In the genomic region with DNA sequence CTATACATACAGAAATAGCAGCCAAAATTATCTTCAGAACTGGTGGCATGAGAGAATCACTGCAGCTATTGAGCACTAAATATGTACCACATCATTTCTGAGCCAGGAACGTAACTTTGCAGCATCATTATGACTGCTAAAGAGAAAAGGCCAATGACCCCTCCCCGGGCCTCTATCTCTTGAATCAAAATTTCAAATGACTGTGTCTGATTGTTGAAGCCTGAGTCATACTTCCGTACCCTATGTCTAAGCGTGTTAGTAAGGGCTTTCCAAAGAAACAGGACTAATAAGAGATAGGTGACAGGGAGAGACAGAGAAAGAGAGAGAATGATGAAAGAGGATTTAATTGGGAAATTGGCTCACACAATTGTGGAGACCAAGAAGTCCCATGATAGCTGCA, we compare ENCODE assay signal across 30 cellular contexts.
DNase-seq lines count a peak whose midpoint lies in the region; ATAC-seq, FAIRE-seq and TF ChIP-seq lines count a peak whose summit lies in the region.
"Had no signal": no experiment of that assay in that cellular context is flagged by ENCODE, and none has a peak within 500 bp of the region (broad histone marks: within the 10 kb centered on the region; RNA-seq: fewer than 3 reads in every experiment).

No MANE protein-coding gene starts in this region.

- no peak overlapping the region for H3K4me2 ChIP-seq in OCI-LY1 (ENCODE audit: low read length)

- no peak for FAIRE-seq in bronchial epithelial cell (lab: Jason Lieb, UNC)
- FAIRE-seq: G401.6 had no signal

- no peaks in the 10 kb centered on the region for H4K20me1 ChIP-seq in OCI-LY1 (ENCODE audit: insufficient read depth, low read length)

- no peak for TF ChIP-seq CTCF in OCI-LY1 (IDR thresholded peaks at IDR 0.05; ENCODE audit: low read length)
- TF ChIP-seq CTCF in bronchial epithelial cell (IDR thresholded peaks at IDR 0.05; ENCODE audit: insufficient read depth, low read length, severe bottlenecking) = no peak

- no peaks in the 10 kb centered on the region for H3K9me3 ChIP-seq in OCI-LY1 (ENCODE audit: low read length)
- H3K9me3 ChIP-seq: adrenal gland, left ventricle myocardium inferior, vagina had no signal

- no peak overlapping the region for H3K27ac Mint-ChIP-seq in activated T-helper 17 cell treated with anti-CD3 and anti-CD28 coated beads, Interleukin-2, amount 50 U/mL, for 72 hours
- H3K27ac Mint-ChIP-seq: activated CD4-positive, alpha-beta memory T cell treated with anti-CD3 and anti-CD28 coated beads for 36 hours; activated naive CD4-positive, alpha-beta T cell treated with anti-CD3 and anti-CD28 coated beads, Interleukin-2, amount 10 ng/mL, durations not matched to agents 7 days and 5 days; brain; mesothelial cell of epicardium; stimulated activated naive CD8-positive, alpha-beta T cell treated with anti-CD3 and anti-CD28 coated beads, Interleukin-15, amount 100 ng/mL, for 72 hours had no signal

- H3K27me3 Mint-ChIP-seq in activated T-cell treated with anti-CD3 and anti-CD28 coated beads, Interleukin-2, amount 50 U/mL, for 4 hours (ENCODE audit: low read depth) = no peaks in the 10 kb centered on the region
- no peaks in the 10 kb centered on the region for H3K27me3 Mint-ChIP-seq in activated T-helper 17 cell treated with anti-CD3 and anti-CD28 coated beads, Interleukin-2, amount 50 U/mL, for 72 hours
- H3K27me3 Mint-ChIP-seq: activated CD4-positive, alpha-beta memory T cell treated with anti-CD3 and anti-CD28 coated beads for 36 hours; activated naive CD4-positive, alpha-beta T cell treated with anti-CD3 and anti-CD28 coated beads, Interleukin-2, amount 10 ng/mL, durations not matched to agents 7 days and 5 days; brain; stimulated activated naive CD8-positive, alpha-beta T cell treated with anti-CD3 and anti-CD28 coated beads, Interleukin-15, amount 100 ng/mL, for 72 hours had no signal

- DNase-seq in GM03348 (ENCODE audit: low spot score) (peak; percentile 1), bronchial epithelial cell (ENCODE audit: low read depth) (peak; percentile 37), ureter (ENCODE audit: low spot score) (peak; percentile 41), AG08395 (ENCODE audit: low spot score) (no peak)
- no peak for DNase-seq in activated T-cell treated with anti-CD3 and anti-CD28 coated beads, Interleukin-2, amount 50 U/mL, for 4 hours
- DNase-seq: activated CD4-positive, alpha-beta memory T cell treated with anti-CD3 and anti-CD28 coated beads for 36 hours; activated CD8-positive, alpha-beta memory T cell treated with anti-CD3 and anti-CD28 coated beads, Interleukin-2, amount 50 U/mL, for 4 hours; activated naive CD4-positive, alpha-beta T cell treated with anti-CD3 and anti-CD28 coated beads, Interleukin-2, amount 10 ng/mL, durations not matched to agents 7 days and 5 days; adrenal gland; C1 segment of cervical spinal cord; COR-L47; hypothalamus; left ventricle myocardium inferior; NCI-H1092; NCI-H1694 treated with DMSO at 0.1 percent for 48 hours; NCI-H2171; NCI-H510A treated with DMSO at 0.1 percent for 48 hours; right cardiac atrium; Right ventricle myocardium superior; spleen; stimulated activated CD4-positive, alpha-beta T cell treated with anti-CD3 and anti-CD28 coated beads, Interleukin-2, amount 100 ng/mL, for 48 hours; stimulated activated naive CD8-positive, alpha-beta T cell treated with anti-CD3 and anti-CD28 coated beads, Interleukin-15, amount 100 ng/mL, for 72 hours; T-helper 2 cell had no signal

- H3K4me3 Mint-ChIP-seq in activated T-cell treated with anti-CD3 and anti-CD28 coated beads, Interleukin-2, amount 50 U/mL, for 4 hours = no peak overlapping the region
- no peak overlapping the region for H3K4me3 Mint-ChIP-seq in activated T-helper 17 cell treated with anti-CD3 and anti-CD28 coated beads, Interleukin-2, amount 50 U/mL, for 72 hours
- H3K4me3 Mint-ChIP-seq: activated CD4-positive, alpha-beta memory T cell treated with anti-CD3 and anti-CD28 coated beads for 36 hours; activated naive CD4-positive, alpha-beta T cell treated with anti-CD3 and anti-CD28 coated beads, Interleukin-2, amount 10 ng/mL, durations not matched to agents 7 days and 5 days; brain; mesothelial cell of epicardium; stimulated activated naive CD8-positive, alpha-beta T cell treated with anti-CD3 and anti-CD28 coated beads, Interleukin-15, amount 100 ng/mL, for 72 hours had no signal

- no peak overlapping the region for H3K9ac ChIP-seq in OCI-LY1 (ENCODE audit: low read length)

- no peaks in the 10 kb centered on the region for H3K79me2 ChIP-seq in OCI-LY1 (ENCODE audit: insufficient read depth, low read length)

- H3K27ac ChIP-seq in OCI-LY1 (ENCODE audit: low read depth, low read length, poor library complexity, severe bottlenecking) = no peak overlapping the region
- H3K27ac ChIP-seq: adrenal gland, left ventricle myocardium inferior, spleen, vagina had no signal

- H3K36me3 ChIP-seq in OCI-LY1 (ENCODE audit: insufficient read depth, low read length) (no peaks in the 10 kb centered on the region), bronchial epithelial cell (ENCODE audit: control insufficient read depth, insufficient read depth, low read length) (no peaks in the 10 kb centered on the region)
- H3K36me3 ChIP-seq: adrenal gland, left ventricle myocardium inferior, spleen, vagina had no signal

- peaks cover 30% of the 10 kb centered on the region for H3K4me1 ChIP-seq in OCI-LY1 (ENCODE audit: insufficient read depth, low read length, severe bottlenecking)
- H3K4me1 ChIP-seq: adrenal gland, left ventricle myocardium inferior, spleen, vagina had no signal

- no peaks in the 10 kb centered on the region for H3K9me3 Mint-ChIP-seq in activated T-cell treated with anti-CD3 and anti-CD28 coated beads, Interleukin-2, amount 50 U/mL, for 4 hours
- H3K9me3 Mint-ChIP-seq in activated T-helper 17 cell treated with anti-CD3 and anti-CD28 coated beads, Interleukin-2, amount 50 U/mL, for 72 hours = no peaks in the 10 kb centered on the region
- H3K9me3 Mint-ChIP-seq: activated CD4-positive, alpha-beta memory T cell treated with anti-CD3 and anti-CD28 coated beads for 36 hours; stimulated activated naive CD8-positive, alpha-beta T cell treated with anti-CD3 and anti-CD28 coated beads, Interleukin-15, amount 100 ng/mL, for 72 hours had no signal

- H3K4me3 ChIP-seq in OCI-LY1 (ENCODE audit: low read depth, low read length, poor library complexity, severe bottlenecking) = no peak overlapping the region
- no peak overlapping the region for H3K4me3 ChIP-seq in bronchial epithelial cell (ENCODE audit: low read depth, low read length)
- H3K4me3 ChIP-seq: adrenal gland, left ventricle myocardium inferior, spleen, vagina had no signal

- ATAC-seq in activated T-cell treated with anti-CD3 and anti-CD28 coated beads, Interleukin-2, amount 50 U/mL, for 4 hours = no peak
- no peak for ATAC-seq in activated T-helper 17 cell treated with anti-CD3 and anti-CD28 coated beads, Interleukin-2, amount 50 U/mL, for 72 hours (replicated peaks)
- ATAC-seq: activated CD4-positive, CD25-positive, alpha-beta regulatory T cell treated with anti-CD3 and anti-CD28 coated beads, Interleukin-2, amount 50 U/mL, for 24 hours; right cardiac atrium; stimulated activated naive CD8-positive, alpha-beta T cell treated with anti-CD3 and anti-CD28 coated beads, Interleukin-15, amount 100 ng/mL, for 72 hours had no signal

- H3K36me3 Mint-ChIP-seq in activated T-cell treated with anti-CD3 and anti-CD28 coated beads, Interleukin-2, amount 50 U/mL, for 4 hours (ENCODE audit: insufficient read depth) = no peaks in the 10 kb centered on the region
- H3K36me3 Mint-ChIP-seq in activated T-helper 17 cell treated with anti-CD3 and anti-CD28 coated beads, Interleukin-2, amount 50 U/mL, for 72 hours (ENCODE audit: low read depth) = no peaks in the 10 kb centered on the region
- H3K36me3 Mint-ChIP-seq: activated CD4-positive, alpha-beta memory T cell treated with anti-CD3 and anti-CD28 coated beads for 36 hours; activated naive CD4-positive, alpha-beta T cell treated with anti-CD3 and anti-CD28 coated beads, Interleukin-2, amount 10 ng/mL, durations not matched to agents 7 days and 5 days; brain; mesothelial cell of epicardium had no signal

- no peaks in the 10 kb centered on the region for H3K9me2 ChIP-seq in OCI-LY1 (ENCODE audit: low read depth, low read length)

- peak overlapping the region; percentile 75 for H2AFZ ChIP-seq in OCI-LY1 (ENCODE audit: low read length)

- no peaks in the 10 kb centered on the region for H3K4me1 Mint-ChIP-seq in activated T-cell treated with anti-CD3 and anti-CD28 coated beads, Interleukin-2, amount 50 U/mL, for 4 hours (ENCODE audit: low read depth)
- H3K4me1 Mint-ChIP-seq in activated T-helper 17 cell treated with anti-CD3 and anti-CD28 coated beads, Interleukin-2, amount 50 U/mL, for 72 hours = no peaks in the 10 kb centered on the region
- H3K4me1 Mint-ChIP-seq: activated naive CD4-positive, alpha-beta T cell treated with anti-CD3 and anti-CD28 coated beads, Interleukin-2, amount 10 ng/mL, durations not matched to agents 7 days and 5 days; brain; mesothelial cell of epicardium; stimulated activated naive CD8-positive, alpha-beta T cell treated with anti-CD3 and anti-CD28 coated beads, Interleukin-15, amount 100 ng/mL, for 72 hours had no signal

- H3K27me3 ChIP-seq in OCI-LY1 (ENCODE audit: insufficient read depth, low read length) = no peaks in the 10 kb centered on the region
- H3K27me3 ChIP-seq in bronchial epithelial cell (ENCODE audit: control insufficient read depth, insufficient read depth, low read length) = no peaks in the 10 kb centered on the region
- H3K27me3 ChIP-seq: adrenal gland, spleen, vagina had no signal

- no peaks in the 10 kb centered on the region for H3F3A ChIP-seq in OCI-LY1 (ENCODE audit: insufficient read depth, low read length)

Comparison
In these comparisons a context has a peak if more than half of its experiments do, and no peak if none do; other contexts are left out.
1. DNase-seq: peak in GM03348 (single experiment), bronchial epithelial cell (single experiment) and ureter (single experiment); none in activated T-cell treated with anti-CD3 and anti-CD28 coated beads, Interleukin-2, amount 50 U/mL, for 4 hours (single experiment) and AG08395 (single experiment).